In the genomic region with DNA sequence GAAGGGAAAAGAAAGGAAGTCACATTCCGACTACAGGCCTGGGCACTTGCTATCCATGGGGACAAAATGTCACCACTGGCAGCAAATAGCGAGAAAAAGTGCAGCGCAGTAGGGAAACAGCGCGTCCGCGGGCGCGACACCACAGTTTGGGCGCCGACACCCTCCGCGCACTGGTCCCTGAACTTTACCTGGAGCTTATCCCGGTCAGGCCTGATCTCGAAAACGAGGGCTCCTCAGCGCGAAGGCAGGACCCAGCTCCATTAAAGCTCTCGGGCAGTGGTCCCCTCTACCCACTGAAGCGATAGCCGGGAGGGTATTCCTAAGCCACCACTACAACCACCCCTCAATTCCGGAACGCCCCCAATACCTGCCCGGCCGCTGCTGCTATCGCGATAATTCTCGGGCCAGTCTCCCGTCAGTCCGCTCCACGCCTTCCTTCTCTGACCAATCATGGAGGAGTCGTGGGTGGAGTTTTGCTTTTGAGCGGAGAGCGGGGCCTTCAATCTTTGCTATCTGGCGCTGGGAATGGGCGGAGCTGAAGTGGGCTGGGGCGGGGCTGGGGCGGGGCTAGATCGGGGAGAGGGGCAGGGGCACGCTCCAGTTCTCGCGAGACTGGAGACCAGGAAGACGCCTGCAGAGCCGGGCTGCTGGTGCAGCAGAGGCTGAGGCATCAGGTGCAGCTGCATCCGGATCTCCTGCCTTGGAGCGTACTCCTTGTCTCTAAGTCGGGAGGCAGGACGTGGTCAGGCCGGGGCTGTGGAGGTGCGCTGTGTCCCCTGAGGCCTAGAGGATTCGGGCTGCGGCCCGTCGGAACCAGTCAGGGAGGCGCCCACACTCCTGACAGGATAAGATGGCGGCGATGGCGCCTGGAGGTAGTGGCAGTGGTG, we compare ENCODE assay signal across 1 cellular context.
TF ChIP-seq lines count a peak whose summit lies in the region.

A gene with protein sequence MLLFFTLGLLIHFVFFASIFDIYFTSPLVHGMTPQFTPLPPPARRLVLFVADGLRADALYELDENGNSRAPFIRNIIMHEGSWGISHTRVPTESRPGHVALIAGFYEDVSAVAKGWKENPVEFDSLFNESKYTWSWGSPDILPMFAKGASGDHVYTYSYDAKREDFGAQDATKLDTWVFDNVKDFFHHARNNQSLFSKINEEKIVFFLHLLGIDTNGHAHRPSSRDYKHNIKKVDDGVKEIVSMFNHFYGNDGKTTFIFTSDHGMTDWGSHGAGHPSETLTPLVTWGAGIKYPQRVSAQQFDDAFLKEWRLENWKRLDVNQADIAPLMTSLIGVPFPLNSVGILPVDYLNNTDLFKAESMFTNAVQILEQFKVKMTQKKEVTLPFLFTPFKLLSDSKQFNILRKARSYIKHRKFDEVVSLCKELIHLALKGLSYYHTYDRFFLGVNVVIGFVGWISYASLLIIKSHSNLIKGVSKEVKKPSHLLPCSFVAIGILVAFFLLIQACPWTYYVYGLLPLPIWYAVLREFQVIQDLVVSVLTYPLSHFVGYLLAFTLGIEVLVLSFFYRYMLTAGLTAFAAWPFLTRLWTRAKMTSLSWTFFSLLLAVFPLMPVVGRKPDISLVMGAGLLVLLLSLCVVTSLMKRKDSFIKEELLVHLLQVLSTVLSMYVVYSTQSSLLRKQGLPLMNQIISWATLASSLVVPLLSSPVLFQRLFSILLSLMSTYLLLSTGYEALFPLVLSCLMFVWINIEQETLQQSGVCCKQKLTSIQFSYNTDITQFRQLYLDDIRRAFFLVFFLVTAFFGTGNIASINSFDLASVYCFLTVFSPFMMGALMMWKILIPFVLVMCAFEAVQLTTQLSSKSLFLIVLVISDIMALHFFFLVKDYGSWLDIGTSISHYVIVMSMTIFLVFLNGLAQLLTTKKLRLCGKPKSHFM (minus strand): TSS at position 401 of the 887 bp plus-strand sequence. CDS start 25,703 bp downstream, outside the sequence.
RELCH (plus strand) TSS at position 600 of the 887 bp plus-strand sequence; CDS start at position 851, 251 bp downstream.

TF ChIP-seq in HepG2, 621 proteins besides CTCF, POLR2A, EP300 and RAD21 (continued from another document and continues in another):
- TF ChIP-seq CC2D1A (CRISPR knock-in tag; IDR thresholded peaks at IDR 0.05) (peak; percentile 69; the same call in 1 of the 2 replicates), PHF21A (CRISPR knock-in tag; IDR thresholded peaks at IDR 0.05) (no peak), NFKB2 (CRISPR knock-in tag; IDR thresholded peaks at IDR 0.05; ENCODE audit: borderline replicate concordance) (peak; percentile 54), ZNF101 (CRISPR knock-in tag; IDR thresholded peaks at IDR 0.05; ENCODE audit: borderline replicate concordance, low read depth) (no peak), JUND (CRISPR knock-in tag; IDR thresholded peaks at IDR 0.05) (0 out of 2 replicates have a peak, but pooled peaks have one; percentile 30), RCOR2 (CRISPR knock-in tag; IDR thresholded peaks at IDR 0.05) (no peak), NR2C2 (CRISPR knock-in tag; IDR thresholded peaks at IDR 0.05; ENCODE audit: borderline replicate concordance) (peak; percentile 44; the same call in 1 of the 2 replicates), ISL2 (CRISPR knock-in tag; IDR thresholded peaks at IDR 0.05) (no peak; the same call in 1 of the 2 replicates), ZNF501 (CRISPR knock-in tag; IDR thresholded peaks at IDR 0.05) (0 out of 2 replicates have a peak, but pooled peaks have one; percentile 30), YY1 (IDR thresholded peaks at IDR 0.05; ENCODE audit: insufficient read depth, insufficient replicate concordance, low read depth, low read length) (peak; percentile 90), POLR2AphosphoS5 (IDR thresholded peaks at IDR 0.05; ENCODE audit: low read depth, low read length) (peak; percentile 74), ERF (CRISPR knock-in tag; IDR thresholded peaks at IDR 0.05) (peak; percentile 28; the same call in 1 of the 2 replicates), ZNF816 (CRISPR knock-in tag; IDR thresholded peaks at IDR 0.05; ENCODE audit: borderline replicate concordance) (peak; percentile 75; the same call in 1 of the 2 replicates), SAP130 (CRISPR knock-in tag; IDR thresholded peaks at IDR 0.05; ENCODE audit: low read depth) (peak; percentile 91), ZIK1 (CRISPR knock-in tag; IDR thresholded peaks at IDR 0.05; ENCODE audit: borderline replicate concordance, low read depth) (0 out of 2 replicates have a peak, but pooled peaks have one; percentile 26), NPAS2 (CRISPR knock-in tag; IDR thresholded peaks at IDR 0.05; ENCODE audit: borderline replicate concordance) (no peak), ARNT2 (CRISPR knock-in tag; IDR thresholded peaks at IDR 0.05; ENCODE audit: low read depth) (peak; percentile 87), ZNF770 (CRISPR knock-in tag; IDR thresholded peaks at IDR 0.05) (0 out of 2 replicates have a peak, but pooled peaks have one; percentile 19), KLF16 (CRISPR knock-in tag; IDR thresholded peaks at IDR 0.05) (peak in 1 of 2 experiments; percentile 44; a peak in 1 of 4 replicates), ZNF432 (CRISPR knock-in tag; IDR thresholded peaks at IDR 0.05; ENCODE audit: borderline replicate concordance) (no peak), NFYC (CRISPR knock-in tag; IDR thresholded peaks at IDR 0.05) (peak; percentile 87), MAZ (IDR thresholded peaks at IDR 0.05; ENCODE audit: borderline replicate concordance, low read depth, low read length) (peak; percentile 53; the same call in 1 of the 2 replicates), MAZ (CRISPR knock-in tag; IDR thresholded peaks at IDR 0.05; ENCODE audit: low read depth) (peak; percentile 10; the same call in 1 of the 2 replicates), KDM6A (CRISPR knock-in tag; IDR thresholded peaks at IDR 0.05; ENCODE audit: low read depth) (no peak), MEF2D (CRISPR knock-in tag; IDR thresholded peaks at IDR 0.05) (peak; percentile 9; the same call in 1 of the 2 replicates), ZSCAN9 (CRISPR knock-in tag; IDR thresholded peaks at IDR 0.05; ENCODE audit: borderline replicate concordance) (peak; percentile 12; the same call in 1 of the 2 replicates), ZSCAN21 (CRISPR knock-in tag; IDR thresholded peaks at IDR 0.05; ENCODE audit: borderline replicate concordance) (peak; percentile 71; the same call in 1 of the 2 replicates), ZBTB3 (CRISPR knock-in tag; IDR thresholded peaks at IDR 0.05; ENCODE audit: borderline replicate concordance, low read depth) (0 out of 2 replicates have a peak, but pooled peaks have one; percentile 45), THAP11 (CRISPR knock-in tag; IDR thresholded peaks at IDR 0.05) (peak; percentile 69), ZNF317 (CRISPR knock-in tag; IDR thresholded peaks at IDR 0.05) (peak; percentile 38; the same call in 1 of the 2 replicates), MBD4 (IDR thresholded peaks at IDR 0.05; ENCODE audit: borderline replicate concordance, low read length) (no peak), ZBTB46 (CRISPR knock-in tag; IDR thresholded peaks at IDR 0.05; ENCODE audit: borderline replicate concordance) (0 out of 2 replicates have a peak, but pooled peaks have one; percentile 70), ETV5 (CRISPR knock-in tag; IDR thresholded peaks at IDR 0.05; ENCODE audit: borderline replicate concordance) (peak; percentile 30; the same call in 1 of the 2 replicates), ESRRA (CRISPR knock-in tag; IDR thresholded peaks at IDR 0.05; ENCODE audit: low read depth) (no peak), ZKSCAN5 (CRISPR knock-in tag; IDR thresholded peaks at IDR 0.05) (no peak), ZNF329 (CRISPR knock-in tag; IDR thresholded peaks at IDR 0.05; ENCODE audit: low read depth) (peak; percentile 97)
- TF ChIP-seq, protein P1, sequence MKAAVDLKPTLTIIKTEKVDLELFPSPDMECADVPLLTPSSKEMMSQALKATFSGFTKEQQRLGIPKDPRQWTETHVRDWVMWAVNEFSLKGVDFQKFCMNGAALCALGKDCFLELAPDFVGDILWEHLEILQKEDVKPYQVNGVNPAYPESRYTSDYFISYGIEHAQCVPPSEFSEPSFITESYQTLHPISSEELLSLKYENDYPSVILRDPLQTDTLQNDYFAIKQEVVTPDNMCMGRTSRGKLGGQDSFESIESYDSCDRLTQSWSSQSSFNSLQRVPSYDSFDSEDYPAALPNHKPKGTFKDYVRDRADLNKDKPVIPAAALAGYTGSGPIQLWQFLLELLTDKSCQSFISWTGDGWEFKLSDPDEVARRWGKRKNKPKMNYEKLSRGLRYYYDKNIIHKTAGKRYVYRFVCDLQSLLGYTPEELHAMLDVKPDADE (CRISPR knock-in tag; IDR thresholded peaks at IDR 0.05) = 0 out of 2 replicates have a peak, but pooled peaks have one; percentile 56
- TF ChIP-seq, protein P2, sequence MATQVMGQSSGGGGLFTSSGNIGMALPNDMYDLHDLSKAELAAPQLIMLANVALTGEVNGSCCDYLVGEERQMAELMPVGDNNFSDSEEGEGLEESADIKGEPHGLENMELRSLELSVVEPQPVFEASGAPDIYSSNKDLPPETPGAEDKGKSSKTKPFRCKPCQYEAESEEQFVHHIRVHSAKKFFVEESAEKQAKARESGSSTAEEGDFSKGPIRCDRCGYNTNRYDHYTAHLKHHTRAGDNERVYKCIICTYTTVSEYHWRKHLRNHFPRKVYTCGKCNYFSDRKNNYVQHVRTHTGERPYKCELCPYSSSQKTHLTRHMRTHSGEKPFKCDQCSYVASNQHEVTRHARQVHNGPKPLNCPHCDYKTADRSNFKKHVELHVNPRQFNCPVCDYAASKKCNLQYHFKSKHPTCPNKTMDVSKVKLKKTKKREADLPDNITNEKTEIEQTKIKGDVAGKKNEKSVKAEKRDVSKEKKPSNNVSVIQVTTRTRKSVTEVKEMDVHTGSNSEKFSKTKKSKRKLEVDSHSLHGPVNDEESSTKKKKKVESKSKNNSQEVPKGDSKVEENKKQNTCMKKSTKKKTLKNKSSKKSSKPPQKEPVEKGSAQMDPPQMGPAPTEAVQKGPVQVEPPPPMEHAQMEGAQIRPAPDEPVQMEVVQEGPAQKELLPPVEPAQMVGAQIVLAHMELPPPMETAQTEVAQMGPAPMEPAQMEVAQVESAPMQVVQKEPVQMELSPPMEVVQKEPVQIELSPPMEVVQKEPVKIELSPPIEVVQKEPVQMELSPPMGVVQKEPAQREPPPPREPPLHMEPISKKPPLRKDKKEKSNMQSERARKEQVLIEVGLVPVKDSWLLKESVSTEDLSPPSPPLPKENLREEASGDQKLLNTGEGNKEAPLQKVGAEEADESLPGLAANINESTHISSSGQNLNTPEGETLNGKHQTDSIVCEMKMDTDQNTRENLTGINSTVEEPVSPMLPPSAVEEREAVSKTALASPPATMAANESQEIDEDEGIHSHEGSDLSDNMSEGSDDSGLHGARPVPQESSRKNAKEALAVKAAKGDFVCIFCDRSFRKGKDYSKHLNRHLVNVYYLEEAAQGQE (IDR thresholded peaks at IDR 0.05; ENCODE audit: borderline replicate concordance in 1 of 2, low read depth in 1 of 2, low read length in 2 of 2) = 0 out of 4 replicates have a peak, but pooled peaks of 1 of the 2 experiments have one; percentile 14
- TF ChIP-seq, protein P3, sequence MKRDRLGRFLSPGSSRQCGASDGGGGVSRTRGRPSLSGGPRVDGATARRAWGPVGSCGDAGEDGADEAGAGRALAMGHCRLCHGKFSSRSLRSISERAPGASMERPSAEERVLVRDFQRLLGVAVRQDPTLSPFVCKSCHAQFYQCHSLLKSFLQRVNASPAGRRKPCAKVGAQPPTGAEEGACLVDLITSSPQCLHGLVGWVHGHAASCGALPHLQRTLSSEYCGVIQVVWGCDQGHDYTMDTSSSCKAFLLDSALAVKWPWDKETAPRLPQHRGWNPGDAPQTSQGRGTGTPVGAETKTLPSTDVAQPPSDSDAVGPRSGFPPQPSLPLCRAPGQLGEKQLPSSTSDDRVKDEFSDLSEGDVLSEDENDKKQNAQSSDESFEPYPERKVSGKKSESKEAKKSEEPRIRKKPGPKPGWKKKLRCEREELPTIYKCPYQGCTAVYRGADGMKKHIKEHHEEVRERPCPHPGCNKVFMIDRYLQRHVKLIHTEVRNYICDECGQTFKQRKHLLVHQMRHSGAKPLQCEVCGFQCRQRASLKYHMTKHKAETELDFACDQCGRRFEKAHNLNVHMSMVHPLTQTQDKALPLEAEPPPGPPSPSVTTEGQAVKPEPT (CRISPR knock-in tag; IDR thresholded peaks at IDR 0.05; ENCODE audit: low read depth) = 0 out of 2 replicates have a peak, but pooled peaks have one; percentile 28
- TF ChIP-seq, protein P4, sequence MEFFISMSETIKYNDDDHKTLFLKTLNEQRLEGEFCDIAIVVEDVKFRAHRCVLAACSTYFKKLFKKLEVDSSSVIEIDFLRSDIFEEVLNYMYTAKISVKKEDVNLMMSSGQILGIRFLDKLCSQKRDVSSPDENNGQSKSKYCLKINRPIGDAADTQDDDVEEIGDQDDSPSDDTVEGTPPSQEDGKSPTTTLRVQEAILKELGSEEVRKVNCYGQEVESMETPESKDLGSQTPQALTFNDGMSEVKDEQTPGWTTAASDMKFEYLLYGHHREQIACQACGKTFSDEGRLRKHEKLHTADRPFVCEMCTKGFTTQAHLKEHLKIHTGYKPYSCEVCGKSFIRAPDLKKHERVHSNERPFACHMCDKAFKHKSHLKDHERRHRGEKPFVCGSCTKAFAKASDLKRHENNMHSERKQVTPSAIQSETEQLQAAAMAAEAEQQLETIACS (CRISPR knock-in tag; IDR thresholded peaks at IDR 0.05) = peak; percentile 11; the same call in 1 of the 2 replicates
